Comparison of ENCODE assay signal across 9 cellular contexts in genomic region chr2:174023591-174024523, GRCh38. TPM values are rescaled to one million over a fixed set of nuclear protein-coding genes. Genes with fewer than 3 reads are reported as not detected.
DNase-seq lines count a peak whose midpoint lies in the region; ATAC-seq, FAIRE-seq and TF ChIP-seq lines count a peak whose summit lies in the region.
"Had no signal": no experiment of that assay in that cellular context is flagged by ENCODE, and none has a peak within 500 bp of the region (broad histone marks: within the 10 kb centered on the region; RNA-seq: fewer than 3 reads in every experiment).

No MANE protein-coding gene starts in this region.

- H3K9me3 ChIP-seq in AG04450 (ENCODE audit: control insufficient read depth, insufficient read depth, low read length) (peaks cover 14% of the 10 kb centered on the region; the same call in 1 of the 2 replicates), HUES48 (ENCODE audit: control insufficient read depth, insufficient read depth, low read length) (no peaks in the 10 kb centered on the region), right cardiac atrium (ENCODE audit: control insufficient read depth, low read length) (no peaks in the 10 kb centered on the region), OCI-LY7 (ENCODE audit: low read length) (no peaks in the 10 kb centered on the region)

- peaks cover 4% of the 10 kb centered on the region for H3K36me3 Mint-ChIP-seq in activated T-helper 2 cell treated with anti-CD3 and anti-CD28 coated beads, Interferon-gamma antibody, Interleukin-2, Interleukin-4, amounts not matched to agents 10 μg/mL and 5 μg/mL and 100 μg/mL, durations not matched to agents 14 hours and 24 hours and 36 hours (ENCODE audit: low read depth)
- H3K36me3 Mint-ChIP-seq: activated naive CD4-positive, alpha-beta T cell treated with anti-CD3 and anti-CD28 coated beads, Interleukin-2, amount 50 U/mL, for 24 hours had no signal

- peaks cover 6% of the 10 kb centered on the region for H3K9me3 Mint-ChIP-seq in activated T-helper 2 cell treated with anti-CD3 and anti-CD28 coated beads, Interferon-gamma antibody, Interleukin-2, Interleukin-4, amounts not matched to agents 10 μg/mL and 5 μg/mL and 100 μg/mL, durations not matched to agents 14 hours and 24 hours and 36 hours
- H3K9me3 Mint-ChIP-seq: activated naive CD4-positive, alpha-beta T cell treated with anti-CD3 and anti-CD28 coated beads, Interleukin-2, amount 50 U/mL, for 24 hours had no signal

- H3K4me3 ChIP-seq in AG04450 (ENCODE audit: low read depth, low read length) (no peak overlapping the region), HUES48 (ENCODE audit: low read depth, low read length) (no peak overlapping the region), right cardiac atrium (ENCODE audit: low read length) (no peak overlapping the region), OCI-LY7 (ENCODE audit: low read depth, low read length, poor library complexity, severe bottlenecking) (no peak overlapping the region)

- BruUV-seq in OCI-LY7 (replicated peaks; lab: Mats Ljungman, UMichigan), result no TSS peak

- ATAC-seq in right cardiac atrium (peak; percentile 47 to 73), HG02973 (IDR thresholded peaks at IDR 0.05; ENCODE audit: unreplicated experiment) (no peak)

- POLR2A ChIA-PET in AG04450 (lab: Yijun Ruan, JAX), result interaction anchor here (2.1 kb wide), 1 partner anchor 58 kb away, joined by 8 read pairs; the partner anchor contains the start of gene SP3
- POLR2A ChIA-PET in OCI-LY7 (lab: Charles Lee), result interaction anchor here (1.1 to 1.7 kb wide), 3 partner anchors 12 to 37 kb away, joined by 3 to 6 read pairs (median 4); no protein-coding TSS in a partner anchor

- 38% methylated on average over 18 of the region's 18 CpGs for WGBS in right cardiac atrium

- no peak overlapping the region for H2AFZ ChIP-seq in OCI-LY7 (ENCODE audit: low read length)

- H3K27me3 ChIP-seq in AG04450 (ENCODE audit: control insufficient read depth, insufficient read depth, low read length) (no peaks in the 10 kb centered on the region), HUES48 (ENCODE audit: control insufficient read depth, insufficient read depth, low read length) (no peaks in the 10 kb centered on the region), right cardiac atrium (ENCODE audit: control insufficient read depth, insufficient read depth) (no peaks in the 10 kb centered on the region)

- DNase-seq in AG04450 (ENCODE audit: low read depth, low spot score), result peak; percentile 81
- DNase-seq in activated T-helper 2 cell treated with anti-CD3 and anti-CD28 coated beads, Interferon-gamma antibody, Interleukin-2, Interleukin-4, amounts not matched to agents 10 μg/mL and 5 μg/mL and 100 μg/mL, durations not matched to agents 14 hours and 24 hours and 36 hours (ENCODE audit: low spot score), result no peak
- peak; percentile 68 to 80 (median 77) for DNase-seq in right cardiac atrium
- peak; percentile 73 for DNase-seq in smooth muscle cell of the brain vasculature (ENCODE audit: low read depth, low spot score)
- no peak for DNase-seq in OCI-LY7 (ENCODE audit: low spot score)
- no peak for DNase-seq in GM12892 (ENCODE audit: insufficient read length)

- no peak for TF ChIP-seq POLR2A in GM12892 (IDR thresholded peaks at IDR 0.05; ENCODE audit: low read depth, low read length)

- intact Hi-C loops in activated T-helper 2 cell treated with anti-CD3 and anti-CD28 coated beads, Interferon-gamma antibody, Interleukin-2, Interleukin-4, amounts not matched to agents 10 μg/mL and 5 μg/mL and 100 μg/mL, durations not matched to agents 14 hours and 24 hours and 36 hours (cut with micrococcal nuclease), result no loop called here
- intact Hi-C loops in right cardiac atrium (cut with DNase I), result loop anchor here in 1 of 4 donors (10.0 kb wide), 1 partner anchor 59 kb away; the partner anchor contains the start of gene SP3
- intact Hi-C loops in OCI-LY7 (cut with micrococcal nuclease; ENCODE audit: unreplicated experiment), result no loop called here

- H3K4me1 ChIP-seq in HUES48 (ENCODE audit: control insufficient read depth, insufficient read depth, low read length), result peaks cover 25% of the 10 kb centered on the region
- peaks cover 10% of the 10 kb centered on the region for H3K4me1 ChIP-seq in right cardiac atrium (ENCODE audit: control insufficient read depth, insufficient read depth, low read length)
- peaks cover 7% of the 10 kb centered on the region for H3K4me1 ChIP-seq in OCI-LY7 (ENCODE audit: insufficient read depth, low read length, poor library complexity, severe bottlenecking)

- no peak overlapping the region for H3K4me3 Mint-ChIP-seq in activated T-helper 2 cell treated with anti-CD3 and anti-CD28 coated beads, Interferon-gamma antibody, Interleukin-2, Interleukin-4, amounts not matched to agents 10 μg/mL and 5 μg/mL and 100 μg/mL, durations not matched to agents 14 hours and 24 hours and 36 hours (ENCODE audit: low read depth)
- H3K4me3 Mint-ChIP-seq: activated naive CD4-positive, alpha-beta T cell treated with anti-CD3 and anti-CD28 coated beads, Interleukin-2, amount 50 U/mL, for 24 hours had no signal

- peaks cover 10% of the 10 kb centered on the region for H3K4me1 Mint-ChIP-seq in activated T-helper 2 cell treated with anti-CD3 and anti-CD28 coated beads, Interferon-gamma antibody, Interleukin-2, Interleukin-4, amounts not matched to agents 10 μg/mL and 5 μg/mL and 100 μg/mL, durations not matched to agents 14 hours and 24 hours and 36 hours (ENCODE audit: low read depth)
- H3K4me1 Mint-ChIP-seq: activated naive CD4-positive, alpha-beta T cell treated with anti-CD3 and anti-CD28 coated beads, Interleukin-2, amount 50 U/mL, for 24 hours had no signal

- FAIRE-seq in GM12892 (lab: Jason Lieb, UNC), result no peak

- H3K27ac ChIP-seq in AG04450 (ENCODE audit: low read depth, low read length) (peak overlapping the region; percentile 96), HUES48 (ENCODE audit: low read depth, low read length) (peak overlapping the region; percentile 62), right cardiac atrium (ENCODE audit: low read length) (peak overlapping the region; percentile 71), OCI-LY7 (ENCODE audit: low read depth, low read length, poor library complexity, severe bottlenecking) (no peak overlapping the region)

- H4K20me1 ChIP-seq in OCI-LY7 (ENCODE audit: insufficient read depth, low read length), result no peaks in the 10 kb centered on the region

- CTCF ChIA-PET in AG04450 (lab: Charles Lee), result interaction anchor here (1.2 to 1.3 kb wide), 2 partner anchors 17 to 55 kb away, joined by 3 to 4 read pairs; no protein-coding TSS in a partner anchor
- CTCF ChIA-PET in OCI-LY7 (lab: Charles Lee; ENCODE audit: unreplicated experiment), result no interaction called here

- no peak overlapping the region; the same call in 1 of the 2 replicates for H3K9ac ChIP-seq in HUES48 (ENCODE audit: low read depth, low read length)

- H3K27me3 Mint-ChIP-seq in activated T-helper 2 cell treated with anti-CD3 and anti-CD28 coated beads, Interferon-gamma antibody, Interleukin-2, Interleukin-4, amounts not matched to agents 10 μg/mL and 5 μg/mL and 100 μg/mL, durations not matched to agents 14 hours and 24 hours and 36 hours (ENCODE audit: low read depth), result no peaks in the 10 kb centered on the region
- H3K27me3 Mint-ChIP-seq: activated naive CD4-positive, alpha-beta T cell treated with anti-CD3 and anti-CD28 coated beads, Interleukin-2, amount 50 U/mL, for 24 hours had no signal

- TF ChIP-seq CTCF in AG04450 (IDR thresholded peaks at IDR 0.05; ENCODE audit: low read depth, low read length) (no peak), OCI-LY7 (conservative IDR thresholded peaks at IDR 0.05; ENCODE audit: low read length) (no peak)

- H3K4me2 ChIP-seq in OCI-LY7 (ENCODE audit: low read length), result no peak overlapping the region

- H3K27ac Mint-ChIP-seq in activated T-helper 2 cell treated with anti-CD3 and anti-CD28 coated beads, Interferon-gamma antibody, Interleukin-2, Interleukin-4, amounts not matched to agents 10 μg/mL and 5 μg/mL and 100 μg/mL, durations not matched to agents 14 hours and 24 hours and 36 hours, result peak overlapping the region; percentile 35
- H3K27ac Mint-ChIP-seq: activated naive CD4-positive, alpha-beta T cell treated with anti-CD3 and anti-CD28 coated beads, Interleukin-2, amount 50 U/mL, for 24 hours had no signal

- no peaks in the 10 kb centered on the region for H3K9me2 ChIP-seq in OCI-LY7 (ENCODE audit: insufficient read depth, low read length)

- no peaks in the 10 kb centered on the region for H3K36me3 ChIP-seq in HUES48 (ENCODE audit: control insufficient read depth, insufficient read depth, low read length)
- no peaks in the 10 kb centered on the region for H3K36me3 ChIP-seq in OCI-LY7 (ENCODE audit: insufficient read depth, low read length)

- no peaks in the 10 kb centered on the region for H3K79me2 ChIP-seq in OCI-LY7 (ENCODE audit: insufficient read depth, low read depth, low read length)

RNA-seq across cellular contexts. Expression of gene SP3, which starts 58.7 kb away (rescaled TPM):
- polyA plus RNA-seq in AG04450 (2011; rRNA removed) (60.6 and 71.8 TPM in 2 replicates), right cardiac atrium (14.9 TPM)
- polyA minus RNA-seq in AG04450 (2011; rRNA and poly(A)+ RNA removed), result 57.8 and 95.0 TPM in 2 replicates
- total RNA-seq in activated T-helper 2 cell treated with anti-CD3 and anti-CD28 coated beads, Interferon-gamma antibody, Interleukin-2, Interleukin-4, amounts not matched to agents 10 μg/mL and 5 μg/mL and 100 μg/mL, durations not matched to agents 14 hours and 24 hours and 36 hours, result 104 and 105 TPM in 2 replicates
- total RNA-seq in right cardiac atrium (10 to 100 TPM; 44.8 to 52.2 (median 49.0) TPM), OCI-LY7 (2022) (115 and 127 TPM in 2 replicates)
- total RNA-seq in OCI-LY7 (2014; rRNA removed; shearing (Covaris generic)), result 129 and 150 TPM in 2 replicates
- 36.5 TPM for polyA plus RNA-seq in GM12892 (2012; ENCODE audit: missing spikeins)

Comparison
In these comparisons a context has a peak if more than half of its experiments do, and no peak if none do; other contexts are left out.
1. DNase-seq: peak in AG04450 (single experiment), right cardiac atrium (3 of 3) and smooth muscle cell of the brain vasculature (single experiment); none in activated T-helper 2 cell treated with anti-CD3 and anti-CD28 coated beads, Interferon-gamma antibody, Interleukin-2, Interleukin-4, amounts not matched to agents 10 μg/mL and 5 μg/mL and 100 μg/mL, durations not matched to agents 14 hours and 24 hours and 36 hours (single experiment), OCI-LY7 (single experiment) and GM12892 (single experiment).